Comparison of ENCODE assay signal across 12 cellular contexts in the genomic region with DNA sequence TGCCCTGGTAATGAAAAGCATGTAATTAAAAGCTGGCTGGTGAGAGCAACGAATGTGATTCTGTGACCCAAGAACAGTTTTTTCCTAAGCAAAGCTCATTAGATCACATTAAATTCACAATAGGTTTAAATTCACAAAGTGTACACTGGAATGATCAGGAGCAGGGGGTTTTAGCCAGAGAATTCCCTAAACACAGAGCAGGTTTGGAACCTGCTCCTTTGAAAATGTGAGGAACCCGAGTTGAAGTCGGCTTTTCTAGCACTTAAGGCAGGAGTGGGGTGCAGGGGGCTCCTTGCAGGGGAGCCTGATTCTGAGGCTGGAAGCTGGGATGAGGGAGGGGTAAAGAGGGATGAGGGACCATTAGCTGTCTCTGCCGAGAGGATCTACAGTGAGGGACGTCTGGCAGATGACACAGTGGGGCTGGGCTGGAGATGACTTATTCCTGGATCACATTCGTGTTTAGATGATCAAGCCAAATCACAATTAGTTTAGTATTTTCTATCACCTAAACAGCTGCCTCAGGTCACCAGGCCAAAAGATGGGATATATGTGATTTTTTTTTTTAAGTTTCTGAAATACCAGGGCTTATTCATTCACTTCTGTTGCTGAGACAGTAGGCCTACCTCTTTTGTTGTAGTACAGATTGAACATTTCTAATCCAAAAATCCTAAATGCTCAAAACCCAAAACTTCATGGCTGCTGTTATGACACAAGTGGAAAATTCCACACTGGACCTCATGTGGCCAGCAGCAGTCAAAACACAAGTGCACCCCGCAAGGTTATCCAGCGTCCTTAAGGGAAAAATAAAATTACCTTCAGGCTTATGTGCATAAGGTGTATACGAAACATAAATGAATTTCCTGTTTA.
DNase-seq lines count a peak whose midpoint lies in the region; TF ChIP-seq lines count a peak whose summit lies in the region.
"Had no signal": no experiment of that assay in that cellular context is flagged by ENCODE, and none has a peak within 500 bp of the region (broad histone marks: within the 10 kb centered on the region; RNA-seq: fewer than 3 reads in every experiment).

No MANE protein-coding gene starts in this region.

- H3K27me3 Mint-ChIP-seq in mesothelial cell of epicardium (ENCODE audit: low read depth): no peaks in the 10 kb centered on the region

- DNase-seq in NCI-H146 (lab: John Stamatoyannopoulos, UW) (peak; percentile 39), NCI-H146 treated with DMSO at 0.1 percent for 48 hours (lab: John Stamatoyannopoulos, UW; ENCODE audit: unreplicated experiment) (no peak), amniotic stem cell (lab: John Stamatoyannopoulos, UW) (peak; percentile 24), mesothelial cell of epicardium (ENCODE audit: low spot score in 2 of 2, unreplicated experiment in 2 of 2) (no peak), GM13977 (ENCODE audit: low spot score) (no peak), GM19240 (ENCODE audit: insufficient read length, low spot score) (no peak), iPS-NIHi7 (ENCODE audit: extremely low spot score) (no peak)
- DNase-seq: activated effector memory CD4-positive, alpha-beta T cell treated with Interleukin-2 at 50 U/mL for 16 hours; cerebellar nuclear complex; MM.1S; thyroid gland had no signal

- in situ Hi-C loops in GM13977 (cut with MboI; ENCODE audit: low pct_unique_long_range_greater_than_20kb, low sequenced_read_pairs, unreplicated experiment): no loop called here

- H3K4me3 ChIP-seq in subcutaneous abdominal adipose tissue (ENCODE audit: low read depth in 1 of 5, low read length in 5 of 5): no peak overlapping the region
- H3K4me3 ChIP-seq: thyroid gland had no signal

- no peak overlapping the region for H3K9ac ChIP-seq in subcutaneous abdominal adipose tissue (ENCODE audit: low read length in 5 of 5)

- peak overlapping the region; percentile 98 for H3K27ac Mint-ChIP-seq in mesothelial cell of epicardium

- peak overlapping the region; percentile 27 for H3K27ac ChIP-seq in subcutaneous abdominal adipose tissue (ENCODE audit: low read depth, low read length)
- H3K27ac ChIP-seq: thyroid gland had no signal

- peaks cover 0 to 19% (median 13%) of the 10 kb centered on the region in 5 donors for H3K4me1 ChIP-seq in subcutaneous abdominal adipose tissue (ENCODE audit: control insufficient read depth in 5 of 5, insufficient read depth in 5 of 5, low read length in 5 of 5)
- H3K4me1 ChIP-seq: thyroid gland had no signal

- TF ChIP-seq CTCF in mesothelial cell of epicardium (IDR thresholded peaks at IDR 0.05; ENCODE audit: unreplicated experiment) (no peak), GM13977 (IDR thresholded peaks at IDR 0.05; ENCODE audit: extremely low read depth, insufficient read depth, missing control alignments) (no peak)

- no peaks in the 10 kb centered on the region for H3K9me3 ChIP-seq in subcutaneous abdominal adipose tissue (ENCODE audit: control insufficient read depth in 5 of 5, low read length in 5 of 5)
- H3K9me3 ChIP-seq: thyroid gland had no signal

- H3K36me3 Mint-ChIP-seq in mesothelial cell of epicardium: no peaks in the 10 kb centered on the region

- peak overlapping the region; percentile 18 for H3K4me3 Mint-ChIP-seq in mesothelial cell of epicardium

- no peaks in the 10 kb centered on the region for H3K36me3 ChIP-seq in subcutaneous abdominal adipose tissue (ENCODE audit: control insufficient read depth in 5 of 5, insufficient read depth in 5 of 5, low read length in 5 of 5)
- H3K36me3 ChIP-seq: thyroid gland had no signal

- H3K9me3 Mint-ChIP-seq in mesothelial cell of epicardium: no peaks in the 10 kb centered on the region

- H3K4me1 Mint-ChIP-seq in mesothelial cell of epicardium: peaks cover 55% of the 10 kb centered on the region

- no peaks in the 10 kb centered on the region for H3K27me3 ChIP-seq in subcutaneous abdominal adipose tissue (ENCODE audit: control insufficient read depth in 5 of 5, insufficient read depth in 4 of 5, low read length in 5 of 5)
- H3K27me3 ChIP-seq: thyroid gland had no signal

Comparison
In these comparisons a context has a peak if more than half of its experiments do, and no peak if none do; other contexts are left out.
1. DNase-seq: peak in NCI-H146 (single experiment) and amniotic stem cell (single experiment); none in NCI-H146 treated with DMSO at 0.1 percent for 48 hours (single experiment), mesothelial cell of epicardium (0 of 2), GM13977 (single experiment), GM19240 (single experiment) and iPS-NIHi7 (single experiment).